17 cellular contexts compared by ENCODE assay signal in genomic region chr10:16585103-16585502, GRCh38.
DNase-seq lines count a peak whose midpoint lies in the region; ATAC-seq and TF ChIP-seq lines count a peak whose summit lies in the region.
"Had no signal": no experiment of that assay in that cellular context is flagged by ENCODE, and none has a peak within 500 bp of the region (broad histone marks: within the 10 kb centered on the region; RNA-seq: fewer than 3 reads in every experiment).

No MANE protein-coding gene starts in this region.

- in situ Hi-C loops in IMR-90 (cut with MboI; ENCODE audit: low sequenced_read_pairs): no loop called here
- in situ Hi-C loops in brain microvascular endothelial cell (cut with HindIII; ENCODE audit: low pct_ligation_motif_present, low sequenced_read_pairs): no loop called here

- peak; percentile 40 for ATAC-seq in GM18870 (IDR thresholded peaks at IDR 0.05; ENCODE audit: unreplicated experiment)
- peak; percentile 28 for ATAC-seq in HG02610 (IDR thresholded peaks at IDR 0.05; ENCODE audit: unreplicated experiment)
- no peak for ATAC-seq in IMR-90 (ENCODE audit: low read depth)
- ATAC-seq in left colon: no peak
- ATAC-seq: activated naive CD8-positive, alpha-beta T cell treated with anti-CD3 and anti-CD28 coated beads, Interleukin-2, amount 50 U/mL, for 24 hours; lower lobe of right lung; natural killer cell had no signal

- no peak overlapping the region for H3K9ac ChIP-seq in IMR-90 (ENCODE audit: low read depth, low read length)

- no peak overlapping the region for H2BK5ac ChIP-seq in IMR-90 (ENCODE audit: low read depth, low read length, poor library complexity, severe bottlenecking)

- TF ChIP-seq RAD21 in IMR-90 (IDR thresholded peaks at IDR 0.05; ENCODE audit: low read length): no peak

- no peak overlapping the region for H3K23ac ChIP-seq in IMR-90 (ENCODE audit: low read depth, low read length)

- H3K79me1 ChIP-seq in IMR-90 (ENCODE audit: low read depth in 1 of 2, low read length in 2 of 2): no peaks in the 10 kb centered on the region

- intact Hi-C loops in IMR-90 (cut with micrococcal nuclease): no loop called here
- intact Hi-C loops in tibial artery (cut with DNase I; ENCODE audit: low total_unique reads): no loop called here
- intact Hi-C loops in left colon (cut with DNase I, micrococcal nuclease): no loop called here

- no peak overlapping the region for H2BK120ac ChIP-seq in IMR-90 (ENCODE audit: low read depth, low read length)

- POLR2A ChIA-PET in IMR-90 (lab: Charles Lee; ENCODE audit: unreplicated experiment): no interaction called here

- H3K4me2 ChIP-seq in IMR-90 (ENCODE audit: low read depth, low read length): no peak overlapping the region

- H3K9me1 ChIP-seq in IMR-90 (ENCODE audit: insufficient read depth, low read length): no peaks in the 10 kb centered on the region; the same call in 1 of the 2 replicates

- H3K9me3 ChIP-seq in IMR-90 (ENCODE audit: control insufficient read depth, insufficient read depth, low read length) (no peaks in the 10 kb centered on the region), tibial artery (no peaks in the 10 kb centered on the region)
- H3K9me3 ChIP-seq: breast epithelium, lower lobe of right lung had no signal

- no peak for TF ChIP-seq CTCF in GM06990 (IDR thresholded peaks at IDR 0.05; ENCODE audit: insufficient read depth, low read length, poor library complexity, severe bottlenecking)
- TF ChIP-seq CTCF in IMR-90 (conservative IDR thresholded peaks at IDR 0.05; ENCODE audit: low read depth, low read length): no peak
- no peak for TF ChIP-seq CTCF in brain microvascular endothelial cell (IDR thresholded peaks at IDR 0.05; ENCODE audit: low read depth, low read length, missing control alignments)
- TF ChIP-seq CTCF in tibial artery (IDR thresholded peaks at IDR 0.05): no peak

- no peak for TF ChIP-seq POLR2A in IMR-90 (IDR thresholded peaks at IDR 0.05; ENCODE audit: low read depth, low read length)

- H2BK20ac ChIP-seq in IMR-90 (ENCODE audit: low read depth, low read length): no peak overlapping the region

- CTCF ChIA-PET in IMR-90 (lab: Yijun Ruan, JAX): interaction anchor here (0.6 kb wide), 1 partner anchor 1326 kb away, joined by 3 read pairs; no protein-coding TSS in a partner anchor

- no peak overlapping the region for H2AK5ac ChIP-seq in IMR-90 (ENCODE audit: low read depth, low read length)

- no peak overlapping the region for H2AFZ ChIP-seq in IMR-90 (replicated peaks; ENCODE audit: low read length, poor library complexity)

- DNase-seq in GM06990 (ENCODE audit: extremely low read depth, insufficient read length) (peak; percentile 66), IMR-90 (no peak), brain microvascular endothelial cell (no peak), tibial artery (no peak), left colon (no peak), iPS-NIHi11 (ENCODE audit: low spot score) (no peak)
- DNase-seq: activated CD4-positive, CD25-positive, alpha-beta regulatory T cell treated with anti-CD3 and anti-CD28 coated beads, Interleukin-2, amount 50 U/mL, for 72 hours; activated naive CD8-positive, alpha-beta T cell treated with anti-CD3 and anti-CD28 coated beads, Interleukin-2, amount 50 U/mL, for 24 hours; erythroblast; lower lobe of right lung; natural killer cell; NCI-H187; posterior cingulate gyrus had no signal

- no peak overlapping the region for H2AK9ac ChIP-seq in IMR-90 (replicated peaks; ENCODE audit: low read depth, low read length, poor library complexity)

- H4K20me1 ChIP-seq in IMR-90 (ENCODE audit: insufficient read depth, low read length): no peaks in the 10 kb centered on the region

- no peak overlapping the region for H3K4ac ChIP-seq in IMR-90 (ENCODE audit: low read depth, low read length)

- no peak overlapping the region for H4K8ac ChIP-seq in IMR-90 (ENCODE audit: low read depth in 2 of 2, low read length in 2 of 2)

- H4K5ac ChIP-seq in IMR-90 (ENCODE audit: low read depth, low read length): no peak overlapping the region

- H3K36me3 ChIP-seq in GM06990 (ENCODE audit: control insufficient read depth, insufficient read depth, low read length): no peaks in the 10 kb centered on the region
- H3K36me3 ChIP-seq in IMR-90 (ENCODE audit: control insufficient read depth, insufficient read depth, low read length): no peaks in the 10 kb centered on the region
- no peaks in the 10 kb centered on the region for H3K36me3 ChIP-seq in brain microvascular endothelial cell (replicated peaks)
- no peaks in the 10 kb centered on the region for H3K36me3 ChIP-seq in tibial artery
- H3K36me3 ChIP-seq: breast epithelium, lower lobe of right lung had no signal

- H3K27ac ChIP-seq in IMR-90 (ENCODE audit: insufficient read depth, low read length) (no peak overlapping the region), brain microvascular endothelial cell (no peak overlapping the region), tibial artery (no peak overlapping the region)
- H3K27ac ChIP-seq: breast epithelium, lower lobe of right lung, skin epidermis had no signal

- H4K91ac ChIP-seq in IMR-90 (ENCODE audit: insufficient read depth, low read depth, low read length): no peak overlapping the region

- H3K27me3 ChIP-seq in GM06990 (replicated peaks; ENCODE audit: control insufficient read depth, insufficient read depth, low read length) (no peaks in the 10 kb centered on the region), IMR-90 (ENCODE audit: control insufficient read depth, insufficient read depth, low read length) (no peaks in the 10 kb centered on the region), brain microvascular endothelial cell (replicated peaks) (no peaks in the 10 kb centered on the region), tibial artery (no peaks in the 10 kb centered on the region)
- H3K27me3 ChIP-seq: breast epithelium had no signal

- H2BK15ac ChIP-seq in IMR-90 (ENCODE audit: low read depth, low read length): no peak overlapping the region

- 61% methylated on average over 3 of the region's 6 CpGs; no CpG with 5 or more reads in 1 of the 2 experiments for WGBS in IMR-90 (ENCODE audit: extremely low coverage in 2 of 2, insufficient read length in 1 of 2), 2 experiments

- no peak overlapping the region for H3K18ac ChIP-seq in IMR-90 (ENCODE audit: low read depth, low read length)

- no TSS peak for BruUV-seq in IMR-90 (replicated peaks; lab: Mats Ljungman, UMichigan)

- H3K14ac ChIP-seq in IMR-90 (replicated peaks; ENCODE audit: low read depth, low read length): no peak overlapping the region

- H3K4me1 ChIP-seq in IMR-90 (ENCODE audit: control insufficient read depth, insufficient read depth, low read length): peaks cover 4% of the 10 kb centered on the region; the same call in 1 of the 2 replicates
- peaks cover 0 to 2% (median 0%) of the 10 kb centered on the region in 4 donors for H3K4me1 ChIP-seq in tibial artery
- H3K4me1 ChIP-seq: breast epithelium, lower lobe of right lung had no signal

- no peak overlapping the region for H3K56ac ChIP-seq in IMR-90 (ENCODE audit: extremely low read depth, insufficient read depth, low read length)

- H3K4me3 ChIP-seq in GM06990 (replicated peaks; ENCODE audit: low read depth, low read length) (no peak overlapping the region), IMR-90 (ENCODE audit: insufficient read depth, low read depth, low read length) (no peak overlapping the region), brain microvascular endothelial cell (ENCODE audit: low read depth, low read length) (no peak overlapping the region), tibial artery (no peak overlapping the region)
- H3K4me3 ChIP-seq: breast epithelium, lower lobe of right lung, skin epidermis had no signal

- dilution Hi-C loops in IMR-90 (cut with HindIII; ENCODE audit: low sequenced_read_pairs, unreplicated experiment): no loop called here

TF ChIP-seq in IMR-90, 13 proteins besides CTCF, POLR2A, EP300 and RAD21:
- TF ChIP-seq CEBPB (IDR thresholded peaks at IDR 0.05; ENCODE audit: low read depth, low read length): peak; percentile 36; the same call in 1 of the 2 replicates
- TF ChIP-seq ELK1 (IDR thresholded peaks at IDR 0.05; ENCODE audit: borderline replicate concordance, low read depth, low read length): no peak

Comparison
In these comparisons a context has a peak if more than half of its experiments do, and no peak if none do; other contexts are left out.
1. ATAC-seq: peak in GM18870 (single experiment) and HG02610 (single experiment); none in IMR-90 (single experiment) and left colon (single experiment).